ENCODE assay signal across 21 cellular contexts in the genomic region with DNA sequence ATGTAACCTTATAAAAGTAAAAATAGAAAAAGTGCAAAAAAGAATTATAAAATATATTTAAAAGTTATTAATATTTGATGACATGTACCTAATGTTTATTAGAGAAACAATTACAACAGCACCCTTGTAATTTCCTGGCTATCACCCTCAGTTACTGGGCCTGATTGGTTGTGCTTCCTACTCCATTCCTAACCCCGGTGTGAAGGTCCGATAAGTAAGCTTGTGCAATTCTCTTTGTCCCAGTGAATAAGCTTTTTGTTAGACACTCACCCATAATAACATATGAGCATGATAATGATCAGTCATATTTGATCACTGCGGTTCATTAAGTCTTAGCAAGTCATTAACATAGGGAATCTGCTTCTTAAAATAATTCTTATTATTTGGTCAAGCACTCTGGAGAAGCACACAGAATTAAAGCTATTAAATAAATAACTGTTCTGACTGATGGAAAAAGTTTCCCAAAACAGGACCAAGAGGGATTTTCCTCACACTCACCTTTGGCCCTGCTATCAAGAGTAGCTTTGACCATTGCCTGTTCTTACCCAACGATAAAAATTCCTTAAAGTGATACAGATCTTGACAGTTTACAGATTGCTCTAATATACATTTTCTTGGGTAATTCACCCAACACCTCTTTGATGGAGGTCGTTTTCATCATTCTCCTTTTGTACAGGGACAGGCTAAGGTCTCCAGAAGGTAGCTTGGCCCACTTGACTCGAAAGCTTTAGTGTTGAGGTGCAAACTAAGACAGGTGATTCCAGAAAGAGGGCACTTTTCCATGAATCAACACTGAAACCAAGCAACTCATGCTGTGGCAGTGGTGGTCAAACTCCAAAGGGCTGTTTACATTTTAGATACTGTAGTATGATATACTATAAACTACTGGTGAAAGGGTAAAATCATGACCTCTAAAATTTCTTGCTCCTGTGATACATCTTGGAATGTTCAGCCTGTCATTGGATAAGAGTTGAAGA.
DNase-seq lines count a peak whose midpoint lies in the region; ATAC-seq and TF ChIP-seq lines count a peak whose summit lies in the region.
"Had no signal": no experiment of that assay in that cellular context is flagged by ENCODE, and none has a peak within 500 bp of the region (broad histone marks: within the 10 kb centered on the region; RNA-seq: fewer than 3 reads in every experiment).

No MANE protein-coding gene starts in this region.

- ATAC-seq in stimulated activated naive CD8-positive, alpha-beta T cell treated with anti-CD3 and anti-CD28 coated beads, Interleukin-15, amount 100 ng/mL, for 72 hours = no peak
- peak; percentile 26 for ATAC-seq in activated T-helper 17 cell treated with anti-CD3 and anti-CD28 coated beads, Interleukin-2, amount 50 U/mL, for 72 hours (replicated peaks)
- ATAC-seq: GM12878, Right ventricle myocardium inferior had no signal

- H3K79me2 ChIP-seq in hepatocyte = no peaks in the 10 kb centered on the region

- no peak for TF ChIP-seq CTCF in hepatocyte (IDR thresholded peaks at IDR 0.05; ENCODE audit: poor library complexity)

- H3K27me3 ChIP-seq in hepatocyte = no peaks in the 10 kb centered on the region
- H3K27me3 ChIP-seq: SJSA1 had no signal

- peaks cover 42% of the 10 kb centered on the region for H3K4me1 Mint-ChIP-seq in stimulated activated naive CD8-positive, alpha-beta T cell treated with anti-CD3 and anti-CD28 coated beads, Interleukin-15, Interleukin-2, amounts not matched to agents 100 ng/mL and 50 ng/mL, for 24 hours (ENCODE audit: low read depth)
- peaks cover 41% of the 10 kb centered on the region for H3K4me1 Mint-ChIP-seq in stimulated activated naive CD8-positive, alpha-beta T cell treated with anti-CD3 and anti-CD28 coated beads, Interleukin-15, amount 100 ng/mL, for 72 hours
- H3K4me1 Mint-ChIP-seq in activated T-helper 17 cell treated with anti-CD3 and anti-CD28 coated beads, Interleukin-2, amount 50 U/mL, for 72 hours = peaks cover 18% of the 10 kb centered on the region

- H4K20me1 ChIP-seq in hepatocyte (ENCODE audit: insufficient read depth, poor library complexity, severe bottlenecking) = no peaks in the 10 kb centered on the region

- peak overlapping the region; percentile 21 for H3K27ac Mint-ChIP-seq in stimulated activated naive CD8-positive, alpha-beta T cell treated with anti-CD3 and anti-CD28 coated beads, Interleukin-15, Interleukin-2, amounts not matched to agents 100 ng/mL and 50 ng/mL, for 24 hours
- no peak overlapping the region for H3K27ac Mint-ChIP-seq in stimulated activated naive CD8-positive, alpha-beta T cell treated with anti-CD3 and anti-CD28 coated beads, Interleukin-15, amount 100 ng/mL, for 72 hours
- no peak overlapping the region for H3K27ac Mint-ChIP-seq in activated T-helper 17 cell treated with anti-CD3 and anti-CD28 coated beads, Interleukin-2, amount 50 U/mL, for 72 hours
- H3K27ac Mint-ChIP-seq: HFFc6 had no signal

- no peaks in the 10 kb centered on the region for H3K9me3 ChIP-seq in hepatocyte (ENCODE audit: low read depth)
- H3K9me3 ChIP-seq: HAP-1, SJSA1 had no signal

- no peaks in the 10 kb centered on the region for H3K36me3 Mint-ChIP-seq in stimulated activated naive CD8-positive, alpha-beta T cell treated with anti-CD3 and anti-CD28 coated beads, Interleukin-15, Interleukin-2, amounts not matched to agents 100 ng/mL and 50 ng/mL, for 24 hours (ENCODE audit: low read depth)
- no peaks in the 10 kb centered on the region for H3K36me3 Mint-ChIP-seq in activated T-helper 17 cell treated with anti-CD3 and anti-CD28 coated beads, Interleukin-2, amount 50 U/mL, for 72 hours (ENCODE audit: low read depth)

- no peaks in the 10 kb centered on the region for H3K36me3 ChIP-seq in hepatocyte (replicated peaks; ENCODE audit: insufficient read depth, low read depth)
- H3K36me3 ChIP-seq: HAP-1, SJSA1 had no signal

- peaks cover 5% of the 10 kb centered on the region for H3K4me1 ChIP-seq in hepatocyte (ENCODE audit: insufficient read depth)
- H3K4me1 ChIP-seq: HAP-1, SJSA1 had no signal

- H3K27ac ChIP-seq in hepatocyte = peak overlapping the region; percentile 32
- H3K27ac ChIP-seq: PC-9, SJSA1 had no signal

- peaks cover 12% of the 10 kb centered on the region for H3K9me3 Mint-ChIP-seq in stimulated activated naive CD8-positive, alpha-beta T cell treated with anti-CD3 and anti-CD28 coated beads, Interleukin-15, Interleukin-2, amounts not matched to agents 100 ng/mL and 50 ng/mL, for 24 hours
- peaks cover 0 to under 1% of the 10 kb centered on the region in 2 donors for H3K9me3 Mint-ChIP-seq in stimulated activated naive CD8-positive, alpha-beta T cell treated with anti-CD3 and anti-CD28 coated beads, Interleukin-15, amount 100 ng/mL, for 72 hours
- no peaks in the 10 kb centered on the region for H3K9me3 Mint-ChIP-seq in activated T-helper 17 cell treated with anti-CD3 and anti-CD28 coated beads, Interleukin-2, amount 50 U/mL, for 72 hours
- H3K9me3 Mint-ChIP-seq: HFFc6 had no signal

- no peak for DNase-seq in stimulated activated naive CD8-positive, alpha-beta T cell treated with anti-CD3 and anti-CD28 coated beads, Interleukin-15, amount 100 ng/mL, for 72 hours
- peak; percentile 27 for DNase-seq in hepatocyte (ENCODE audit: low spot score)
- DNase-seq in stimulated activated CD4-positive, alpha-beta T cell treated with anti-CD3 and anti-CD28 coated beads, Interleukin-2, amount 100 ng/mL, for 24 hours = no peak
- DNase-seq in DMS79 treated with DMSO at 0.1 percent for 48 hours (lab: John Stamatoyannopoulos, UW) = no peak
- no peak for DNase-seq in SIG-M5 treated with dmso at 0.1 percent for 504 hours (lab: John Stamatoyannopoulos, UW; ENCODE audit: unreplicated experiment)
- DNase-seq: DMS53; GOT3; HFFc6; Kasumi-1; NCI-H2029; NCI-H446 treated with DMSO at 0.1 percent for 48 hours; NCI-H526; NCI-H82; NK-92 treated with Interleukin-12 subunit alpha and Interleukin-12 subunit beta, amount 100 ng/mL, for 24 hours; PC-9 had no signal

- no peaks in the 10 kb centered on the region for H3K27me3 Mint-ChIP-seq in stimulated activated naive CD8-positive, alpha-beta T cell treated with anti-CD3 and anti-CD28 coated beads, Interleukin-15, Interleukin-2, amounts not matched to agents 100 ng/mL and 50 ng/mL, for 24 hours
- no peaks in the 10 kb centered on the region for H3K27me3 Mint-ChIP-seq in stimulated activated naive CD8-positive, alpha-beta T cell treated with anti-CD3 and anti-CD28 coated beads, Interleukin-15, amount 100 ng/mL, for 72 hours
- no peaks in the 10 kb centered on the region for H3K27me3 Mint-ChIP-seq in activated T-helper 17 cell treated with anti-CD3 and anti-CD28 coated beads, Interleukin-2, amount 50 U/mL, for 72 hours

- H3K4me2 ChIP-seq in hepatocyte = no peak overlapping the region
- H3K4me2 ChIP-seq: PC-9 had no signal

- H3K4me3 ChIP-seq in hepatocyte = no peak overlapping the region
- H3K4me3 ChIP-seq: GM12878, HAP-1, PC-9, SJSA1 had no signal

- H3K4me3 Mint-ChIP-seq in stimulated activated naive CD8-positive, alpha-beta T cell treated with anti-CD3 and anti-CD28 coated beads, Interleukin-15, Interleukin-2, amounts not matched to agents 100 ng/mL and 50 ng/mL, for 24 hours = no peak overlapping the region
- no peak overlapping the region for H3K4me3 Mint-ChIP-seq in stimulated activated naive CD8-positive, alpha-beta T cell treated with anti-CD3 and anti-CD28 coated beads, Interleukin-15, amount 100 ng/mL, for 72 hours
- H3K4me3 Mint-ChIP-seq in activated T-helper 17 cell treated with anti-CD3 and anti-CD28 coated beads, Interleukin-2, amount 50 U/mL, for 72 hours = no peak overlapping the region
- H3K4me3 Mint-ChIP-seq: HFFc6 had no signal

- WGBS in hepatocyte (ENCODE audit: low lambda C conversion rate, missing lambda C conversion rate) = 64% methylated on average over 6 of the region's 6 CpGs

- H3K9me2 ChIP-seq in hepatocyte (replicated peaks; ENCODE audit: insufficient read depth) = no peaks in the 10 kb centered on the region

- no peak overlapping the region for H2AFZ ChIP-seq in hepatocyte
- H2AFZ ChIP-seq: PC-9 had no signal
